30 cellular contexts compared by ENCODE assay signal in the genomic region with DNA sequence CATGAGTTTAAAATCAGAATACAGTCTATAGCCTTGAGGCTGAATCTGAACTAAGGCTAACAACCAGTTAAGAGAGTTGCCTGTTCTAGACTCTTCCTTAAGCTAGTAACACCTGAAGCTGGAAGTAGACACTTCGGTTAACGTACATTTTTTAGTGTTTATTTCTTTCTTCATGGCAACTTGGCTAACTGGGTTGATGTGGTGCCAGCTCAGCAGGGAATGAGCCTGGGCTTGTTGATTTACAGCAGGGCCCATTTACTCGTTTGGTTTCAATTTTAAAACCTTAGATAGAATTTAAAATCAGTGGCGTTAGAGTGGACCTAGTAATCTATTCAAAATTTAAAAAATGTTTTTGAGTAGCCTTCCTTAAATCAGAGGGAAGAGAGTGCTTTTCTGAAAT.
"Had no signal": no experiment of that assay in that cellular context is flagged by ENCODE, and none has a peak within 500 bp of the region (broad histone marks: within the 10 kb centered on the region; RNA-seq: fewer than 3 reads in every experiment).

No MANE protein-coding gene starts in this region.

- H3K4me3 ChIP-seq: adrenal gland had no signal

- H3K4me1 ChIP-seq: adrenal gland had no signal

- H3K27ac Mint-ChIP-seq: activated B cell treated with CpG ODN at 0.5 μM for 24 hours; activated CD8-positive, alpha-beta T cell treated with anti-CD3 and anti-CD28 coated beads for 36 hours; activated naive CD4-positive, alpha-beta T cell treated with anti-CD3 and anti-CD28 coated beads for 36 hours; activated naive CD4-positive, alpha-beta T cell treated with anti-CD3 and anti-CD28 coated beads, Interleukin-2, amount 50 U/mL, for 72 hours; activated T-cell treated with anti-CD3 and anti-CD28 coated beads, Interleukin-2, amount 50 U/mL, for 24 hours; activated T-helper 1 cell treated with anti-CD3 and anti-CD28 coated beads, Interleukin-12 subunit alpha, Interleukin-12 subunit beta, Interleukin-2, Interleukin-4 antibody, amounts not matched to agents 30 ng/mL and 10 ng/mL and 1 ng/mL, durations not matched to agents 14 hours and 24 hours and 36 hours; T-cell had no signal

- H3K4me3 Mint-ChIP-seq: activated B cell treated with CpG ODN at 0.5 μM for 24 hours; activated CD8-positive, alpha-beta T cell treated with anti-CD3 and anti-CD28 coated beads for 36 hours; activated naive CD4-positive, alpha-beta T cell treated with anti-CD3 and anti-CD28 coated beads for 36 hours; activated T-cell treated with anti-CD3 and anti-CD28 coated beads, Interleukin-2, amount 50 U/mL, for 24 hours; activated T-helper 1 cell treated with anti-CD3 and anti-CD28 coated beads, Interleukin-12 subunit alpha, Interleukin-12 subunit beta, Interleukin-2, Interleukin-4 antibody, amounts not matched to agents 30 ng/mL and 10 ng/mL and 1 ng/mL, durations not matched to agents 14 hours and 24 hours and 36 hours; T-cell had no signal

- H3K27ac ChIP-seq: adrenal gland, VCaP had no signal

- ATAC-seq: activated CD8-positive, alpha-beta T cell treated with anti-CD3 and anti-CD28 coated beads for 36 hours; activated naive CD4-positive, alpha-beta T cell treated with anti-CD3 and anti-CD28 coated beads, Interleukin-2, amount 50 U/mL, for 72 hours; Panc1; SK-N-SH treated with all-trans-retinoic acid at 6 μM for 48 hours; T-cell had no signal

- H3K36me3 ChIP-seq: adrenal gland had no signal

- H3K27me3 Mint-ChIP-seq: brain had no signal

- H3K36me3 Mint-ChIP-seq: activated naive CD4-positive, alpha-beta T cell treated with anti-CD3 and anti-CD28 coated beads, Interleukin-2, amount 50 U/mL, for 72 hours; brain; T-cell had no signal

- H3K4me1 Mint-ChIP-seq: activated B cell treated with CpG ODN at 0.5 μM for 24 hours, brain, T-cell had no signal

- DNase-seq: activated B cell treated with CpG ODN at 0.5 μM for 24 hours; activated CD4-positive, alpha-beta T cell treated with anti-CD3 and anti-CD28 coated beads for 48 hours; activated CD4-positive, alpha-beta T cell treated with anti-CD3 and anti-CD28 coated beads, Interleukin-2, amount 50 U/mL, for 4 hours; activated CD4-positive, CD25-positive, alpha-beta regulatory T cell treated with anti-CD3 and anti-CD28 coated beads, Interleukin-2, amount 50 U/mL, for 72 hours; activated CD8-positive, alpha-beta T cell treated with anti-CD3 and anti-CD28 coated beads for 36 hours; activated gamma-delta T cell treated with Interleukin-2 at 50 U/mL for 16 hours; activated naive CD4-positive, alpha-beta T cell treated with anti-CD3 and anti-CD28 coated beads for 36 hours; activated T-cell treated with anti-CD3 and anti-CD28 coated beads, Interleukin-2, amount 50 U/mL, for 24 hours; adrenal gland; central memory CD4-positive, alpha-beta T cell; Kasumi-1; KG1; MM.1S; NCI-H1105; NCI-H1436; NCI-H1694; NCI-H1930; NCI-H2081 treated with DMSO at 0.1 percent for 48 hours; NCI-H226; NCI-H524 treated with DMSO at 0.1 percent for 48 hours; SHP77 treated with DMSO at 0.1 percent for 48 hours; T-cell; T-helper 2 cell; T-helper 9 cell had no signal

- H3K9me3 Mint-ChIP-seq: activated B cell treated with CpG ODN at 0.5 μM for 24 hours; activated CD8-positive, alpha-beta T cell treated with anti-CD3 and anti-CD28 coated beads for 36 hours; activated naive CD4-positive, alpha-beta T cell treated with anti-CD3 and anti-CD28 coated beads for 36 hours; activated naive CD4-positive, alpha-beta T cell treated with anti-CD3 and anti-CD28 coated beads, Interleukin-2, amount 50 U/mL, for 72 hours; activated T-cell treated with anti-CD3 and anti-CD28 coated beads, Interleukin-2, amount 50 U/mL, for 24 hours; activated T-helper 1 cell treated with anti-CD3 and anti-CD28 coated beads, Interleukin-12 subunit alpha, Interleukin-12 subunit beta, Interleukin-2, Interleukin-4 antibody, amounts not matched to agents 30 ng/mL and 10 ng/mL and 1 ng/mL, durations not matched to agents 14 hours and 24 hours and 36 hours; brain; T-cell had no signal

- H3K9me3 ChIP-seq: adrenal gland had no signal
